ENCODE assay signal across 31 cellular contexts in the genomic region with DNA sequence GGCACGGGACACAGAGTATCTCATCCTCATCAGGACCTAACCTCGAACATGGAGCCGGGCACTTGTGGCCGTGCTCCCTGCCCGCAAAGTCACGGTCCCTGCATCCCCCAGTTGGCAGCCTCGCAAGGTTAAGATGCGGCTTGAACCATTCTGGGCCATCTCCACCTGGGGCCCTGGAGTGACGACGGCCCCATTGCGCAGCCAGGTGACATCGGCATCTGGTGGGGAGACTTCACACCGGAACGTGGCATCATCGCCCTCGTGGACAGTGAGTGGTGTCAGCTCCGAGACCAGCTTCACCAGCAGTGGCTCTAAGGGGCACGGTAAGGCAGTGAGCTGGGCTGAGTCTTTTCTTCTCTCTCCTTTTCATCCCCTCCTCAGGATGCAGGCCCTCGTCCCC. TPM values are rescaled to one million over a fixed set of nuclear protein-coding genes. Genes with fewer than 3 reads are reported as not detected.
"Had no signal": no experiment of that assay in that cellular context is flagged by ENCODE, and none has a peak within 500 bp of the region (broad histone marks: within the 10 kb centered on the region; RNA-seq: fewer than 3 reads in every experiment).

No MANE protein-coding gene starts in this region.

- H3K4me1 Mint-ChIP-seq: activated naive CD4-positive, alpha-beta T cell treated with anti-CD3 and anti-CD28 coated beads, Interleukin-2, amount 50 U/mL, for 24 hours; activated T-helper 17 cell treated with anti-CD3 and anti-CD28 coated beads, Interleukin-2, amount 50 U/mL, for 72 hours had no signal

- H3K9ac ChIP-seq: SK-N-SH had no signal

- H3K9me3 ChIP-seq: SJSA1, SK-N-SH had no signal

- H3K36me3 ChIP-seq: SJSA1 had no signal

- ATAC-seq: activated CD8-positive, alpha-beta T cell treated with anti-CD3 and anti-CD28 coated beads for 36 hours; activated T-cell treated with anti-CD3 and anti-CD28 coated beads, Interleukin-2, amount 50 U/mL, for 72 hours; activated T-helper 17 cell treated with anti-CD3 and anti-CD28 coated beads, Interleukin-2, amount 50 U/mL, for 72 hours; K562 had no signal

- H3K4me3 ChIP-seq: K562, PC-9, SJSA1 had no signal

- H2AFZ ChIP-seq: PC-9 had no signal

- DNase-seq: activated CD4-positive, alpha-beta T cell treated with anti-CD3 and anti-CD28 coated beads, Interleukin-2, amount 10 ng/mL, durations not matched to agents 24 days and 14 days; activated CD4-positive, alpha-beta T cell treated with anti-CD3 and anti-CD28 coated beads, Interleukin-2, amount 50 U/mL, for 4 hours; activated CD8-positive, alpha-beta T cell treated with anti-CD3 and anti-CD28 coated beads for 36 hours; activated effector memory CD4-positive, alpha-beta T cell treated with anti-CD3 and anti-CD28 coated beads, Interleukin-2, amount 50 U/mL, for 16 hours; activated naive CD4-positive, alpha-beta T cell treated with Interleukin-2 at 50 U/mL for 16 hours; activated T-cell treated with anti-CD3 and anti-CD28 coated beads, Interleukin-2, amount 50 U/mL, for 1 hour; activated T-cell treated with anti-CD3 and anti-CD28 coated beads, Interleukin-2, amount 50 U/mL, for 72 hours; anterior cingulate cortex; caudate nucleus; NCI-H1092 treated with DMSO at 0.1 percent for 48 hours; NCI-H1417; NCI-H146; NCI-H187; NCI-H2029 treated with DMSO at 0.1 percent for 48 hours; NCI-H2107; NCI-H2171; NCI-H510A; NCI-H526; NCI-H748 treated with DMSO at 0.1 percent for 48 hours; NK-92 treated with Interleukin-12 subunit alpha and Interleukin-12 subunit beta, amount 100 ng/mL, for 24 hours; PC-9; SHP77 treated with DMSO at 0.1 percent for 48 hours; SK-N-SH had no signal

- H3K9me3 Mint-ChIP-seq: activated CD4-positive, alpha-beta T cell treated with anti-CD3 and anti-CD28 coated beads, Interleukin-2, amount 10 ng/mL, durations not matched to agents 24 days and 14 days; activated CD8-positive, alpha-beta T cell treated with anti-CD3 and anti-CD28 coated beads for 36 hours; activated naive CD4-positive, alpha-beta T cell treated with anti-CD3 and anti-CD28 coated beads, Interleukin-2, amount 50 U/mL, for 24 hours; activated T-cell treated with anti-CD3 and anti-CD28 coated beads, Interleukin-2, amount 50 U/mL, for 72 hours; activated T-helper 17 cell treated with anti-CD3 and anti-CD28 coated beads, Interleukin-2, amount 50 U/mL, for 72 hours; brain; T-helper 1 cell treated with Interleukin-12 subunit alpha and Interleukin-12 subunit beta and Interleukin-4 antibody, amounts not matched to agents 30 μg/mL and 1 μg/mL, for 36 hours; T-helper 2 cell treated with Interferon-gamma antibody and Interleukin-4, amounts not matched to agents 5 μg/mL and 100 μg/mL, for 36 hours had no signal

- H3K27me3 ChIP-seq: SJSA1 had no signal

- H3K27ac ChIP-seq: PC-9, SJSA1 had no signal

- H3K36me3 Mint-ChIP-seq: activated naive CD4-positive, alpha-beta T cell treated with anti-CD3 and anti-CD28 coated beads, Interleukin-2, amount 50 U/mL, for 24 hours had no signal

- H3K4me2 ChIP-seq: PC-9, SK-N-SH had no signal

- H3K27ac Mint-ChIP-seq: activated CD4-positive, alpha-beta T cell treated with anti-CD3 and anti-CD28 coated beads, Interleukin-2, amount 10 ng/mL, durations not matched to agents 24 days and 14 days; activated CD8-positive, alpha-beta T cell treated with anti-CD3 and anti-CD28 coated beads for 36 hours; activated naive CD4-positive, alpha-beta T cell treated with anti-CD3 and anti-CD28 coated beads, Interleukin-2, amount 50 U/mL, for 24 hours; activated T-cell treated with anti-CD3 and anti-CD28 coated beads, Interleukin-2, amount 50 U/mL, for 72 hours; activated T-helper 17 cell treated with anti-CD3 and anti-CD28 coated beads, Interleukin-2, amount 50 U/mL, for 72 hours; T-helper 1 cell treated with Interleukin-12 subunit alpha and Interleukin-12 subunit beta and Interleukin-4 antibody, amounts not matched to agents 30 μg/mL and 1 μg/mL, for 36 hours; T-helper 2 cell treated with Interferon-gamma antibody and Interleukin-4, amounts not matched to agents 5 μg/mL and 100 μg/mL, for 36 hours had no signal

- H3K4me3 Mint-ChIP-seq: activated CD4-positive, alpha-beta T cell treated with anti-CD3 and anti-CD28 coated beads, Interleukin-2, amount 10 ng/mL, durations not matched to agents 24 days and 14 days; activated CD8-positive, alpha-beta T cell treated with anti-CD3 and anti-CD28 coated beads for 36 hours; activated naive CD4-positive, alpha-beta T cell treated with anti-CD3 and anti-CD28 coated beads, Interleukin-2, amount 50 U/mL, for 24 hours; activated T-cell treated with anti-CD3 and anti-CD28 coated beads, Interleukin-2, amount 50 U/mL, for 72 hours; activated T-helper 17 cell treated with anti-CD3 and anti-CD28 coated beads, Interleukin-2, amount 50 U/mL, for 72 hours; brain; T-helper 1 cell treated with Interleukin-12 subunit alpha and Interleukin-12 subunit beta and Interleukin-4 antibody, amounts not matched to agents 30 μg/mL and 1 μg/mL, for 36 hours; T-helper 2 cell treated with Interferon-gamma antibody and Interleukin-4, amounts not matched to agents 5 μg/mL and 100 μg/mL, for 36 hours had no signal

- H3K9me2 ChIP-seq: SK-N-SH had no signal

RNA-seq across cellular contexts. Expression of a gene that starts 15.7 kb away (rescaled TPM):
- total RNA-seq: activated CD4-positive, alpha-beta T cell treated with anti-CD3 and anti-CD28 coated beads, Interleukin-2, amount 10 ng/mL, durations not matched to agents 24 days and 14 days; activated CD8-positive, alpha-beta memory T cell treated with anti-CD3 and anti-CD28 coated beads for 36 hours; activated CD8-positive, alpha-beta T cell treated with anti-CD3 and anti-CD28 coated beads for 36 hours; activated T-cell treated with anti-CD3 and anti-CD28 coated beads, Interleukin-2, amount 50 U/mL, for 72 hours; activated T-helper 17 cell treated with anti-CD3 and anti-CD28 coated beads, Interleukin-2, amount 50 U/mL, for 72 hours had no signal
